Comparison of ENCODE assay signal across 2 cellular contexts in genomic region chr2:82591718-82592117, GRCh38.
TF ChIP-seq lines count a peak whose summit lies in the region.

No MANE protein-coding gene starts in this region.

TF ChIP-seq in WTC11, 78 proteins besides CTCF, POLR2A, EP300 and RAD21:
- no peak for TF ChIP-seq MAX (CRISPR knock-in tag; IDR thresholded peaks at IDR 0.05)
- TF ChIP-seq ATF2 (CRISPR knock-in tag; IDR thresholded peaks at IDR 0.05; ENCODE audit: borderline replicate concordance, low read depth), result no peak
- no peak for TF ChIP-seq PREB (CRISPR knock-in tag; IDR thresholded peaks at IDR 0.05; ENCODE audit: borderline replicate concordance)
- no peak for TF ChIP-seq CREB1 (CRISPR knock-in tag; IDR thresholded peaks at IDR 0.05)
- no peak for TF ChIP-seq ZNF219 (CRISPR knock-in tag; IDR thresholded peaks at IDR 0.05; ENCODE audit: borderline replicate concordance)
- TF ChIP-seq SMAD4 (CRISPR knock-in tag; IDR thresholded peaks at IDR 0.05), result no peak
- TF ChIP-seq FOXJ3 (CRISPR knock-in tag; IDR thresholded peaks at IDR 0.05; ENCODE audit: borderline replicate concordance), result no peak
- TF ChIP-seq GRHL2 (CRISPR knock-in tag; IDR thresholded peaks at IDR 0.05; ENCODE audit: insufficient replicate concordance, severe bottlenecking), result no peak
- no peak for TF ChIP-seq TP53 (CRISPR knock-in tag; IDR thresholded peaks at IDR 0.05)

TF ChIP-seq in HepG2, 621 proteins besides CTCF, POLR2A, EP300 and RAD21 (continued from another document):
- no peak for TF ChIP-seq ZKSCAN5 (CRISPR knock-in tag; IDR thresholded peaks at IDR 0.05)
- no peak for TF ChIP-seq DZIP1 (CRISPR knock-in tag; IDR thresholded peaks at IDR 0.05)
- TF ChIP-seq TCF7 (IDR thresholded peaks at IDR 0.05; ENCODE audit: low read depth), result no peak
- no peak for TF ChIP-seq ZNF136 (CRISPR knock-in tag; IDR thresholded peaks at IDR 0.05; ENCODE audit: low read depth)
- TF ChIP-seq ZNF777 (CRISPR knock-in tag; IDR thresholded peaks at IDR 0.05), result no peak
